In genomic region chr6:135902756-135903331, GRCh38 we compare ENCODE assay signal across 14 cellular contexts. TPM values are rescaled to one million over a fixed set of nuclear protein-coding genes. Genes with fewer than 3 reads are reported as not detected.
DNase-seq lines count a peak whose midpoint lies in the region; ATAC-seq and TF ChIP-seq lines count a peak whose summit lies in the region.
"Had no signal": no experiment of that assay in that cellular context is flagged by ENCODE, and none has a peak within 500 bp of the region (broad histone marks: within the 10 kb centered on the region; RNA-seq: fewer than 3 reads in every experiment).

No MANE protein-coding gene starts in this region.

- ATAC-seq in IMR-90 (ENCODE audit: low read depth): peak; percentile 34
- no peak for ATAC-seq in GM19023 (IDR thresholded peaks at IDR 0.05; ENCODE audit: unreplicated experiment)
- no peak for ATAC-seq in HG02763 (IDR thresholded peaks at IDR 0.05; ENCODE audit: unreplicated experiment)

- H3K9ac ChIP-seq in IMR-90 (ENCODE audit: low read depth, low read length): no peak overlapping the region; the same call in 1 of the 2 replicates
- H3K9ac ChIP-seq in smooth muscle cell (ENCODE audit: low read depth): peak overlapping the region; percentile 37

- peaks cover 9% of the 10 kb centered on the region for H3K79me2 ChIP-seq in smooth muscle cell (ENCODE audit: low read depth)

- peaks cover 12% of the 10 kb centered on the region for H3F3A ChIP-seq in smooth muscle cell (ENCODE audit: low read depth)

- in situ Hi-C loops in IMR-90 (cut with MboI; ENCODE audit: low sequenced_read_pairs): no loop called here

- H3K4me2 ChIP-seq in IMR-90 (ENCODE audit: low read depth, low read length) (peak overlapping the region; percentile 73), smooth muscle cell (peak overlapping the region; percentile 63)

- peak overlapping the region; percentile 84; the same call in 1 of the 2 replicates for H4K5ac ChIP-seq in IMR-90 (ENCODE audit: low read depth, low read length)

- WGBS in IMR-90 (ENCODE audit: extremely low coverage in 2 of 2, insufficient read length in 1 of 2), 2 experiments: no CpG with 5 or more reads among the region's 2 CpGs
- WGBS in smooth muscle cell (ENCODE audit: low lambda C conversion rate): 62% methylated on average over 2 of the region's 2 CpGs

- POLR2A ChIA-PET in IMR-90 (lab: Charles Lee; ENCODE audit: unreplicated experiment): no interaction called here

- H3K4ac ChIP-seq in IMR-90 (ENCODE audit: low read depth, low read length): peak overlapping the region; percentile 52

- intact Hi-C loops in IMR-90 (cut with micrococcal nuclease): loop anchor here (1.0 to 10.0 kb wide), 2 partner anchors 52 to 322 kb away; partner anchors contain the start of gene PDE7B

- no peak overlapping the region for H3K4me3 ChIP-seq in IMR-90 (ENCODE audit: insufficient read depth, low read depth, low read length)
- peak overlapping the region; percentile 56 for H3K4me3 ChIP-seq in coronary artery
- no peak overlapping the region for H3K4me3 ChIP-seq in smooth muscle cell
- H3K4me3 ChIP-seq: body of pancreas, SJCRH30, skin epidermis had no signal

- peak overlapping the region; percentile 63; the same call in 1 of the 2 replicates for H2BK20ac ChIP-seq in IMR-90 (ENCODE audit: low read depth, low read length)

- dilution Hi-C loops in IMR-90 (cut with HindIII; ENCODE audit: low sequenced_read_pairs, unreplicated experiment): no loop called here

- no peak for TF ChIP-seq POLR2A in IMR-90 (IDR thresholded peaks at IDR 0.05; ENCODE audit: low read depth, low read length)

- peak overlapping the region; percentile 58; the same call in 2 of the 3 replicates for H2BK15ac ChIP-seq in IMR-90 (ENCODE audit: low read depth, low read length)

- peak overlapping the region; percentile 68; the same call in 1 of the 2 replicates for H3K23ac ChIP-seq in IMR-90 (ENCODE audit: low read depth, low read length)

- H2AK9ac ChIP-seq in IMR-90 (replicated peaks; ENCODE audit: low read depth, low read length, poor library complexity): no peak overlapping the region

- H4K20me1 ChIP-seq in IMR-90 (ENCODE audit: insufficient read depth, low read length) (no peaks in the 10 kb centered on the region), smooth muscle cell (ENCODE audit: low read depth) (no peaks in the 10 kb centered on the region)

- BruUV-seq in IMR-90 (replicated peaks; lab: Mats Ljungman, UMichigan): no TSS peak

- peak overlapping the region; percentile 25; the same call in 1 of the 2 replicates for H3K56ac ChIP-seq in IMR-90 (ENCODE audit: extremely low read depth, insufficient read depth, low read length)

- H4K8ac ChIP-seq in IMR-90 (ENCODE audit: low read depth in 2 of 2, low read length in 2 of 2): peak overlapping the region; percentile 23 to 27; a peak in 3 of 4 replicates

- H3K18ac ChIP-seq in IMR-90 (ENCODE audit: low read depth, low read length): peak overlapping the region; percentile 92

- H3K14ac ChIP-seq in IMR-90 (replicated peaks; ENCODE audit: low read depth, low read length): peak overlapping the region; percentile 4

- H3K9me1 ChIP-seq in IMR-90 (ENCODE audit: insufficient read depth, low read length): peaks cover 14% of the 10 kb centered on the region

- H3K27ac ChIP-seq in IMR-90 (ENCODE audit: insufficient read depth, low read length) (peak overlapping the region; percentile 64), coronary artery (peak overlapping the region; percentile 57 to 66), smooth muscle cell (ENCODE audit: low read depth) (peak overlapping the region; percentile 78)
- H3K27ac ChIP-seq: body of pancreas, SJCRH30 had no signal

- peak overlapping the region; percentile 35; the same call in 1 of the 2 replicates for H4K91ac ChIP-seq in IMR-90 (ENCODE audit: insufficient read depth, low read depth, low read length)

- CTCF ChIA-PET in IMR-90 (lab: Yijun Ruan, JAX): interaction anchor here (1.5 kb wide), 1 partner anchor 11 kb away, joined by 4 read pairs; no protein-coding TSS in a partner anchor

- DNase-seq in IMR-90 (no peak), coronary artery (ENCODE audit: low spot score) (no peak), iris pigment epithelial cell (ENCODE audit: low read depth) (peak; percentile 65), smooth muscle cell (lab: John Stamatoyannopoulos, UW; ENCODE audit: unreplicated experiment) (no peak), SIG-M5 (lab: John Stamatoyannopoulos, UW) (no peak), AG08395 (ENCODE audit: low spot score) (no peak)
- DNase-seq: activated effector memory CD4-positive, alpha-beta T cell treated with anti-CD3 and anti-CD28 coated beads, Interleukin-2, amount 50 U/mL, for 16 hours; AML-193; NCI-H1436; SJCRH30 had no signal

- peak overlapping the region; percentile 69 for H2BK120ac ChIP-seq in IMR-90 (ENCODE audit: low read depth, low read length)

- H3K9me3 ChIP-seq in IMR-90 (ENCODE audit: control insufficient read depth, insufficient read depth, low read length) (no peaks in the 10 kb centered on the region), smooth muscle cell (replicated peaks; ENCODE audit: low read depth) (no peaks in the 10 kb centered on the region)
- H3K9me3 ChIP-seq: body of pancreas, SJCRH30 had no signal

- no peak for TF ChIP-seq RAD21 in IMR-90 (IDR thresholded peaks at IDR 0.05; ENCODE audit: low read length)

- peaks cover 25% of the 10 kb centered on the region for H3K4me1 ChIP-seq in IMR-90 (ENCODE audit: control insufficient read depth, insufficient read depth, low read length)
- peaks cover 24% of the 10 kb centered on the region for H3K4me1 ChIP-seq in smooth muscle cell (ENCODE audit: low read depth)

- peak overlapping the region; percentile 96 for H2BK5ac ChIP-seq in IMR-90 (ENCODE audit: low read depth, low read length, poor library complexity, severe bottlenecking)

- H3K36me3 ChIP-seq in IMR-90 (ENCODE audit: control insufficient read depth, insufficient read depth, low read length) (peaks cover under 1% of the 10 kb centered on the region; the same call in 1 of the 2 replicates), smooth muscle cell (ENCODE audit: low read depth) (no peaks in the 10 kb centered on the region)
- H3K36me3 ChIP-seq: SJCRH30 had no signal

- TF ChIP-seq CTCF in IMR-90 (conservative IDR thresholded peaks at IDR 0.05; ENCODE audit: low read depth, low read length) (no peak), coronary artery (IDR thresholded peaks at IDR 0.05) (no peak), smooth muscle cell (IDR thresholded peaks at IDR 0.05; ENCODE audit: borderline replicate concordance, insufficient read depth, poor library complexity, severe bottlenecking) (no peak)

- peaks cover 23 to 36% of the 10 kb centered on the region in 2 experiments for H3K79me1 ChIP-seq in IMR-90 (ENCODE audit: low read depth in 1 of 2, low read length in 2 of 2)

- H2AK5ac ChIP-seq in IMR-90 (ENCODE audit: low read depth, low read length): peak overlapping the region; percentile 9

- H2AFZ ChIP-seq in IMR-90 (replicated peaks; ENCODE audit: low read length, poor library complexity): no peak overlapping the region
- no peak overlapping the region for H2AFZ ChIP-seq in smooth muscle cell (ENCODE audit: low read depth)

- H3K27me3 ChIP-seq in IMR-90 (ENCODE audit: control insufficient read depth, insufficient read depth, low read length): no peaks in the 10 kb centered on the region
- no peaks in the 10 kb centered on the region for H3K27me3 ChIP-seq in smooth muscle cell (ENCODE audit: low read depth)
- H3K27me3 ChIP-seq: body of pancreas, SJCRH30 had no signal

TF ChIP-seq in IMR-90, 13 proteins besides CTCF, POLR2A, EP300 and RAD21:
- TF ChIP-seq CEBPB (IDR thresholded peaks at IDR 0.05; ENCODE audit: low read depth, low read length) (no peak), ELK1 (IDR thresholded peaks at IDR 0.05; ENCODE audit: borderline replicate concordance, low read depth, low read length) (no peak), MXI1 (IDR thresholded peaks at IDR 0.05; ENCODE audit: borderline replicate concordance, low read depth, low read length) (no peak), NFE2L2 (IDR thresholded peaks at IDR 0.05; ENCODE audit: low read depth, low read length) (no peak), CHD1 (IDR thresholded peaks at IDR 0.05; ENCODE audit: low read depth, low read length) (no peak), SMC3 (IDR thresholded peaks at IDR 0.05; ENCODE audit: low read depth, low read length) (no peak), RCOR1 (IDR thresholded peaks at IDR 0.05; ENCODE audit: insufficient replicate concordance, low read length) (no peak), MAZ (IDR thresholded peaks at IDR 0.05; ENCODE audit: borderline replicate concordance, low read depth, low read length) (no peak), RFX5 (IDR thresholded peaks at IDR 0.05; ENCODE audit: low read depth, low read length) (no peak), USF2 (IDR thresholded peaks at IDR 0.05; ENCODE audit: low read depth, low read length) (no peak), BHLHE40 (IDR thresholded peaks at IDR 0.05; ENCODE audit: low read depth, low read length) (no peak), FOS (IDR thresholded peaks at IDR 0.05; ENCODE audit: low read depth, low read length) (no peak), MAFK (IDR thresholded peaks at IDR 0.05; ENCODE audit: low read depth, low read length) (no peak)
TF ChIP-seq in IMR-90: peak in this region for 0.

RNA-seq across cellular contexts. Expression of gene PDE7B, which starts 51.3 kb away (rescaled TPM):
- 12.4 and 15.6 TPM in 2 replicates for total RNA-seq in IMR-90 (2012; rRNA removed)
- 7.8 and 8.1 TPM in 2 replicates for polyA plus RNA-seq in IMR-90 (2012; rRNA removed)
- polyA plus RNA-seq in IMR-90 (2012; cell fraction: cytosol; rRNA removed): 3.7 and 4.7 TPM in 2 replicates
- 5.4 and 11.0 TPM in 2 replicates for polyA plus RNA-seq in IMR-90 (2012; cell fraction: nucleus; rRNA removed; ENCODE audit: low replicate concordance)
- 36.9 and 37.7 TPM in 2 replicates for total RNA-seq in smooth muscle cell
- polyA plus RNA-seq in smooth muscle cell: 19.1 and 23.5 TPM in 2 replicates
